In the genomic region with DNA sequence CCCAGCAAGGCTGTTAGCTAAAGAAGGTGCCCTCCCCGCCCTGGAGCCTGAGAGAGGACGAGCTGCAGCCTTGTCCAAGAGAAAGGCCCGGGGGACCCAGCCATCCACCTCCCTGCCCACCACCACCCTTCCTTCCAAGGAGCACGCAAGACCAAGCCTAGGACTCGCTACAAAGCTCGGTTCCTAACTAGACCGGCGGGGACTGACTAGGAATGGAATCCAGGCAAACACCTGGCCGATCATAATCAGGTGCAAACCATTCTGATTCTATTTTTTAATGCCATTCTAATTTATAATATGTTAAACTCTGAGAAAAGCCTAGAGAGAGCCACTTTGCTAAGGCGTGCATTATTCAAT, we compare ENCODE assay signal across 1 cellular context.
TF ChIP-seq lines count a peak whose summit lies in the region.

No MANE protein-coding gene starts in this region.

TF ChIP-seq in HEK293, 187 proteins besides CTCF, POLR2A, EP300 and RAD21 (continued from another document):
- TF ChIP-seq, protein P1, sequence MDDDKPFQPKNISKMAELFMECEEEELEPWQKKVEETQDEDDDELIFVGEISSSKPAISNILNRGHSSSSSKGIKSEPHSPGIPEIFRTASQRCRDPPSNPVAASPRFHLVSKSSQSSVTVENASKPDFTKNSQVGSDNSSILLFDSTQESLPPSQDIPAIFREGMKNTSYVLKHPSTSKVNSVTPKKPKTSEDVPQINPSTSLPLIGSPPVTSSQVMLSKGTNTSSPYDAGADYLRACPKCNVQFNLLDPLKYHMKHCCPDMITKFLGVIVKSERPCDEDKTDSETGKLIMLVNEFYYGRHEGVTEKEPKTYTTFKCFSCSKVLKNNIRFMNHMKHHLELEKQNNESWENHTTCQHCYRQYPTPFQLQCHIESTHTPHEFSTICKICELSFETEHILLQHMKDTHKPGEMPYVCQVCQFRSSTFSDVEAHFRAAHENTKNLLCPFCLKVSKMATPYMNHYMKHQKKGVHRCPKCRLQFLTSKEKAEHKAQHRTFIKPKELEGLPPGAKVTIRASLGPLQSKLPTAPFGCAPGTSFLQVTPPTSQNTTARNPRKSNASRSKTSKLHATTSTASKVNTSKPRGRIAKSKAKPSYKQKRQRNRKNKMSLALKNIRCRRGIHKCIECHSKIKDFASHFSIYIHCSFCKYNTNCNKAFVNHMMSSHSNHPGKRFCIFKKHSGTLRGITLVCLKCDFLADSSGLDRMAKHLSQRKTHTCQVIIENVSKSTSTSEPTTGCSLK (tag by site-specific recombination; IDR thresholded peaks at IDR 0.05), result no peak
